Comparison of ENCODE assay signal across 9 cellular contexts in the genomic region with DNA sequence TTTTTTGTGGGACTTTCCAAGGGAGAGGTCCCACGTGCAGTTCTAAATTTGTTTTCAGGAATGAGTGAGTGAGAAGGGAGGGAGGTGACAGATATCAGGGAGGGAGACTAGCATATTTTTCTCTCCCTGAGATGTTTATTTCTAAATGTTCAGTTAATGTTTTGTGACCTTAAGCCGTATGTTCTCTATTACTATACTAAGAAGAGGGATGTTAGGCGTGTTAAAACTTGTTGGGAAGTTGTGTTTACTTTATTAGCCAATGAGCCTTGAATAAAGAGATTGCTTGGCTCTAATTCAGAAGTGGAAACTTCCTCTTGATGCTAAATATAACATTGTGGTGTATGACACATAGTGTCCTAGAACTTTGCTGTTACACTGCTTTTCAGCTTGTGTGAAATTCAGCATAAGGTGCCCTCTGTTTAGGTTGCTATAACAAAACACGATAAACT. TPM values are rescaled to one million over a fixed set of nuclear protein-coding genes. Genes with fewer than 3 reads are reported as not detected.
DNase-seq lines count a peak whose midpoint lies in the region; ATAC-seq and TF ChIP-seq lines count a peak whose summit lies in the region.
"Had no signal": no experiment of that assay in that cellular context is flagged by ENCODE, and none has a peak within 500 bp of the region (broad histone marks: within the 10 kb centered on the region; RNA-seq: fewer than 3 reads in every experiment).

No MANE protein-coding gene starts in this region.

- H3K27me3 ChIP-seq in lower lobe of right lung (ENCODE audit: low read depth) (no peaks in the 10 kb centered on the region), trophoblast cell (ENCODE audit: insufficient read depth, low read length) (no peaks in the 10 kb centered on the region)

- H3K27ac ChIP-seq in lower lobe of right lung = peak overlapping the region; percentile 50
- no peak overlapping the region for H3K27ac ChIP-seq in trophoblast cell (ENCODE audit: low read depth, low read length)

- no peak overlapping the region for H3K4me2 ChIP-seq in trophoblast cell (ENCODE audit: low read length)

- H2BK12ac ChIP-seq in trophoblast cell (ENCODE audit: low read length) = no peak overlapping the region

- no peak overlapping the region for H4K12ac ChIP-seq in trophoblast cell (ENCODE audit: low read depth, low read length)

- H3K36me3 ChIP-seq in lower lobe of right lung (no peaks in the 10 kb centered on the region), trophoblast cell (ENCODE audit: control insufficient read depth in 1 of 2, insufficient read depth in 2 of 2, low read length in 2 of 2) (no peaks in the 10 kb centered on the region)

- no peak overlapping the region for H2AFZ ChIP-seq in trophoblast cell (ENCODE audit: insufficient read depth, low read length, poor library complexity)

- H3K14ac ChIP-seq in trophoblast cell (ENCODE audit: low read length) = no peak overlapping the region

- no peak overlapping the region for H3K9ac ChIP-seq in trophoblast cell (ENCODE audit: low read length)

- no peak overlapping the region for H3K4ac ChIP-seq in trophoblast cell (ENCODE audit: low read depth, low read length)

- H2BK120ac ChIP-seq in trophoblast cell (ENCODE audit: insufficient read depth, low read length, poor library complexity) = no peak overlapping the region

- H2AK5ac ChIP-seq in trophoblast cell (ENCODE audit: low read length) = no peak overlapping the region

- H3K4me1 ChIP-seq in lower lobe of right lung = peaks cover 17% of the 10 kb centered on the region
- no peaks in the 10 kb centered on the region for H3K4me1 ChIP-seq in trophoblast cell (ENCODE audit: control insufficient read depth in 1 of 2, insufficient read depth in 2 of 2, low read length in 2 of 2)

- H3K9me3 ChIP-seq in lower lobe of right lung (no peaks in the 10 kb centered on the region), trophoblast cell (ENCODE audit: insufficient read depth, low read depth, low read length) (no peaks in the 10 kb centered on the region)

- no peak for TF ChIP-seq CTCF in lower lobe of right lung (IDR thresholded peaks at IDR 0.05)

- H4K8ac ChIP-seq in trophoblast cell (ENCODE audit: low read depth, low read length) = no peak overlapping the region

- ATAC-seq in HG03066 (IDR thresholded peaks at IDR 0.05; ENCODE audit: low read depth, unreplicated experiment) (peak; percentile 53), lower lobe of right lung (peak; percentile 94), GM21619 (IDR thresholded peaks at IDR 0.05; ENCODE audit: unreplicated experiment) (no peak), HG03097 (IDR thresholded peaks at IDR 0.05; ENCODE audit: low FRiP score, unreplicated experiment) (no peak)

- no peaks in the 10 kb centered on the region for H3K79me2 ChIP-seq in trophoblast cell (ENCODE audit: control insufficient read depth, insufficient read depth, low read length, poor library complexity)

- no peaks in the 10 kb centered on the region for H3K79me1 ChIP-seq in trophoblast cell (ENCODE audit: low read length)

- no peak overlapping the region for H3K23ac ChIP-seq in trophoblast cell (ENCODE audit: low read length)

- intact Hi-C loops in lower lobe of right lung (cut with DNase I) = no loop called here

- H3K4me3 ChIP-seq in lower lobe of right lung (no peak overlapping the region), trophoblast cell (ENCODE audit: low read depth, low read length) (no peak overlapping the region)

- no peak overlapping the region for H3K18ac ChIP-seq in trophoblast cell (ENCODE audit: low read length)

- WGBS in trophoblast cell (ENCODE audit: extremely low coverage, insufficient coverage, insufficient read length) = no CpG with 5 or more reads among the region's 4 CpGs

- H4K91ac ChIP-seq in trophoblast cell (ENCODE audit: low read depth, low read length) = no peak overlapping the region

- H2BK5ac ChIP-seq in trophoblast cell (ENCODE audit: low read depth, low read length, poor library complexity) = no peak overlapping the region

- peak; percentile 49 for DNase-seq in Daoy (ENCODE audit: low read depth)
- DNase-seq in SKM-1 treated with dmso at 0.1 percent for 144 hours (lab: John Stamatoyannopoulos, UW; ENCODE audit: unreplicated experiment) = peak; percentile 56
- DNase-seq in lower lobe of right lung = no peak
- no peak for DNase-seq in trophoblast cell
- DNase-seq in cortex of kidney (lab: John Stamatoyannopoulos, UW) = no peak
- DNase-seq: activated naive CD4-positive, alpha-beta T cell treated with anti-CD3 and anti-CD28 coated beads, Interleukin-2, amount 10 ng/mL, durations not matched to agents 7 days and 5 days had no signal

RNA-seq across cellular contexts. Expression of a gene that starts 37.3 kb away (rescaled TPM):
- total RNA-seq in Daoy (2014; rRNA removed; shearing (Covaris generic)) = 24.4 and 30.2 TPM in 2 replicates
- 8.9 TPM for total RNA-seq in lower lobe of right lung
- polyA plus RNA-seq in trophoblast cell (2013) = 0.17 and 0.38 TPM in 2 replicates

Comparison
In these comparisons a context has a peak if more than half of its experiments do, and no peak if none do; other contexts are left out.
1. DNase-seq: peak in Daoy (single experiment) and SKM-1 treated with dmso at 0.1 percent for 144 hours (single experiment); none in lower lobe of right lung (single experiment), trophoblast cell (0 of 2) and cortex of kidney (single experiment).
2. ATAC-seq: peak in HG03066 (single experiment) and lower lobe of right lung (2 of 2); none in GM21619 (single experiment) and HG03097 (single experiment).